ENCODE assay signal across 11 cellular contexts in genomic region chr9:134720796-134721195, GRCh38.
DNase-seq lines count a peak whose midpoint lies in the region; ATAC-seq and TF ChIP-seq lines count a peak whose summit lies in the region.
"Had no signal": no experiment of that assay in that cellular context is flagged by ENCODE, and none has a peak within 500 bp of the region (broad histone marks: within the 10 kb centered on the region; RNA-seq: fewer than 3 reads in every experiment).

No MANE protein-coding gene starts in this region.

- H3K27me3 Mint-ChIP-seq in CD14-positive monocyte (ENCODE audit: low read depth in 3 of 3): peaks cover 15 to 38% (median 34%) of the 10 kb centered on the region in 3 donors

- no peak overlapping the region for H3K9ac ChIP-seq in BLaER1
- H3K9ac ChIP-seq in mesenchymal stem cell (ENCODE audit: low read length): no peak overlapping the region
- H3K9ac ChIP-seq in smooth muscle cell (ENCODE audit: low read depth): no peak overlapping the region

- over 99% methylated on average over 9 of the region's 9 CpGs for WGBS in mesenchymal stem cell
- 95% methylated on average over 8 of the region's 9 CpGs for WGBS in smooth muscle cell (ENCODE audit: low lambda C conversion rate)

- peaks cover 97% of the 10 kb centered on the region for H3F3A ChIP-seq in smooth muscle cell (ENCODE audit: low read depth)

- H3K9me3 Mint-ChIP-seq in CD14-positive monocyte: peaks cover 0 to 5% (median 0%) of the 10 kb centered on the region in 7 donors
- H3K9me3 Mint-ChIP-seq: CD4-positive, CD25-positive, alpha-beta regulatory T cell had no signal

- no peak overlapping the region for H3K27ac Mint-ChIP-seq in CD14-positive monocyte
- H3K27ac Mint-ChIP-seq: CD4-positive, CD25-positive, alpha-beta regulatory T cell; IgD-negative memory B cell had no signal

- H4K8ac ChIP-seq in mesenchymal stem cell (ENCODE audit: low read length): peak overlapping the region; percentile 14

- H3K23ac ChIP-seq in mesenchymal stem cell (ENCODE audit: low read length in 2 of 2): no peak overlapping the region

- H3K36me3 ChIP-seq in BLaER1 (peaks cover 32% of the 10 kb centered on the region; the same call in 1 of the 2 replicates), mesenchymal stem cell (ENCODE audit: control insufficient read depth in 1 of 2, insufficient read depth in 2 of 2, low read depth in 1 of 2, low read length in 2 of 2) (peaks cover 43 to 90% of the 10 kb centered on the region in 2 experiments), smooth muscle cell (ENCODE audit: low read depth) (peaks cover 11% of the 10 kb centered on the region)
- H3K36me3 ChIP-seq: BE2C had no signal

- H3K4ac ChIP-seq in mesenchymal stem cell (ENCODE audit: low read depth in 1 of 2, low read length in 2 of 2): no peak overlapping the region

- H3K9me3 ChIP-seq in BLaER1 (no peaks in the 10 kb centered on the region), mesenchymal stem cell (ENCODE audit: control insufficient read depth, low read length) (no peaks in the 10 kb centered on the region), smooth muscle cell (replicated peaks; ENCODE audit: low read depth) (no peaks in the 10 kb centered on the region)
- H3K9me3 ChIP-seq: BE2C had no signal

- TF ChIP-seq CTCF in CD14-positive monocyte (IDR thresholded peaks at IDR 0.05) (no peak), smooth muscle cell (IDR thresholded peaks at IDR 0.05; ENCODE audit: borderline replicate concordance, insufficient read depth, poor library complexity, severe bottlenecking) (no peak)

- H3K4me1 ChIP-seq in BLaER1: peaks cover 78% of the 10 kb centered on the region
- H3K4me1 ChIP-seq in mesenchymal stem cell (ENCODE audit: control insufficient read depth, insufficient read depth, low read depth, low read length): peaks cover 22% of the 10 kb centered on the region
- no peaks in the 10 kb centered on the region for H3K4me1 ChIP-seq in smooth muscle cell (ENCODE audit: low read depth)

- DNase-seq in CD14-positive monocyte (ENCODE audit: low spot score): peak; percentile 38
- no peak for DNase-seq in mesenchymal stem cell
- DNase-seq in smooth muscle cell (lab: John Stamatoyannopoulos, UW; ENCODE audit: unreplicated experiment): no peak
- no peak for DNase-seq in DMS153 (lab: John Stamatoyannopoulos, UW)
- DNase-seq in occipital lobe (lab: John Stamatoyannopoulos, UW): no peak
- DNase-seq: BE2C; CD4-positive, CD25-positive, alpha-beta regulatory T cell; HCEC 1CT had no signal

- peaks cover 100% of the 10 kb centered on the region for H3K79me2 ChIP-seq in smooth muscle cell (ENCODE audit: low read depth)

- H3K4me3 Mint-ChIP-seq in CD14-positive monocyte: no peak overlapping the region
- H3K4me3 Mint-ChIP-seq: CD4-positive, CD25-positive, alpha-beta regulatory T cell had no signal

- H2BK5ac ChIP-seq in mesenchymal stem cell (ENCODE audit: low read depth, low read length, poor library complexity, severe bottlenecking): no peak overlapping the region

- intact Hi-C loops in CD14-positive monocyte (cut with micrococcal nuclease): no loop called here

- H3K79me1 ChIP-seq in mesenchymal stem cell (replicated peaks; ENCODE audit: low read length, poor library complexity, severe bottlenecking): peaks cover 60% of the 10 kb centered on the region

- H3K4me2 ChIP-seq in BLaER1: peak overlapping the region; percentile 77
- no peak overlapping the region for H3K4me2 ChIP-seq in mesenchymal stem cell (ENCODE audit: low read length, poor library complexity, severe bottlenecking)
- H3K4me2 ChIP-seq in smooth muscle cell: no peak overlapping the region

- H2BK15ac ChIP-seq in mesenchymal stem cell (ENCODE audit: low read depth, poor library complexity, severe bottlenecking): no peak overlapping the region

- H3K4me3 ChIP-seq in BLaER1 (no peak overlapping the region), mesenchymal stem cell (ENCODE audit: insufficient read depth in 1 of 2, low read depth in 1 of 2, low read length in 2 of 2) (no peak overlapping the region), smooth muscle cell (no peak overlapping the region)

- ATAC-seq in HG03565 (IDR thresholded peaks at IDR 0.05; ENCODE audit: unreplicated experiment): no peak

- H3K27ac ChIP-seq in BLaER1 (no peak overlapping the region), mesenchymal stem cell (ENCODE audit: low read length, poor library complexity, severe bottlenecking) (no peak overlapping the region), smooth muscle cell (ENCODE audit: low read depth) (peak overlapping the region; percentile 51)

- H2AK5ac ChIP-seq in mesenchymal stem cell (ENCODE audit: low read length, severe bottlenecking): no peak overlapping the region

- no peak overlapping the region for H2BK120ac ChIP-seq in mesenchymal stem cell (ENCODE audit: low read depth, low read length)

- no peaks in the 10 kb centered on the region for H3K36me3 Mint-ChIP-seq in CD14-positive monocyte
- H3K36me3 Mint-ChIP-seq: CD4-positive, CD25-positive, alpha-beta regulatory T cell; IgD-negative memory B cell had no signal

- H3K27me3 ChIP-seq in BLaER1 (no peaks in the 10 kb centered on the region), mesenchymal stem cell (ENCODE audit: control insufficient read depth in 1 of 2, insufficient read depth in 1 of 2, low read length in 2 of 2) (no peaks in the 10 kb centered on the region), smooth muscle cell (ENCODE audit: low read depth) (no peaks in the 10 kb centered on the region)
- H3K27me3 ChIP-seq: BE2C had no signal

- no peak overlapping the region for H3K14ac ChIP-seq in mesenchymal stem cell (ENCODE audit: low read length in 2 of 2)

- H2BK12ac ChIP-seq in mesenchymal stem cell (ENCODE audit: low read length in 2 of 2): no peak overlapping the region

- H4K91ac ChIP-seq in mesenchymal stem cell (ENCODE audit: low read length): peak overlapping the region; percentile 40

- H2AFZ ChIP-seq in mesenchymal stem cell (ENCODE audit: low read depth, low read length) (no peak overlapping the region), smooth muscle cell (ENCODE audit: low read depth) (no peak overlapping the region)

- H3K4me1 Mint-ChIP-seq in CD14-positive monocyte: peaks cover 9% of the 10 kb centered on the region

- H4K20me1 ChIP-seq in BLaER1: peaks cover 100% of the 10 kb centered on the region
- peaks cover 100% of the 10 kb centered on the region for H4K20me1 ChIP-seq in smooth muscle cell (ENCODE audit: low read depth)

- no peak overlapping the region for H3K18ac ChIP-seq in mesenchymal stem cell (ENCODE audit: low read depth in 1 of 2, low read length in 2 of 2)
